ENCODE assay signal across 21 cellular contexts in the genomic region with DNA sequence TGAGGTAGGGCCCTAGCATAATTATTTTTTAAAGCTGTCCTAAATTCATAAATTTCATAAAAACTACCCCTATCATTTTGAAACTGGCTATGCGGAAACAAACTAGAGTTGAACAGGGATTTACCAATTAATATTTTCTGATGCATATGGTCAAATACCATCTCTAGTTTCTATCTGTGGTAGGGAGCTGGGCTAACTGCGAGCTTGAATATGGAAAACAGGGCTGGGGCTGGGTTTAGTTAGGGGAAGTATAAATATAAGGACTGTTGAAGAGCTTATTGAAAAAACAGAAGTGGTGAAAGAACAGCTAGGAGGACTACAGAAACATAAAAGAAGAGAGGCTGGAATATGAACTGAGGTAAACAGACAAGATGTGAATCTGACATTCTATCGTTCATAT.
DNase-seq lines count a peak whose midpoint lies in the region; ATAC-seq, FAIRE-seq and TF ChIP-seq lines count a peak whose summit lies in the region.
"Had no signal": no experiment of that assay in that cellular context is flagged by ENCODE, and none has a peak within 500 bp of the region (broad histone marks: within the 10 kb centered on the region; RNA-seq: fewer than 3 reads in every experiment).

No MANE protein-coding gene starts in this region.

- H3K27me3 ChIP-seq in CD4-positive, alpha-beta T cell (ENCODE audit: control insufficient read depth, insufficient read depth, low read length): no peaks in the 10 kb centered on the region
- H3K27me3 ChIP-seq in GM12878 (replicated peaks in 1 of 2; ENCODE audit: control insufficient read depth in 2 of 2, insufficient read depth in 2 of 2, low read length in 1 of 2) (no peaks in the 10 kb centered on the region), H7 (ENCODE audit: control insufficient read depth, insufficient read depth, low read length) (no peaks in the 10 kb centered on the region), breast epithelium (no peaks in the 10 kb centered on the region)
- H3K27me3 ChIP-seq: dorsolateral prefrontal cortex, tibial artery had no signal

- peak overlapping the region; percentile 49; the same call in 1 of the 2 replicates for H3K4me3 ChIP-seq in GM12878
- no peak overlapping the region for H3K4me3 ChIP-seq in H7 (ENCODE audit: insufficient read depth, low read depth, low read length)
- H3K4me3 ChIP-seq in breast epithelium: no peak overlapping the region
- H3K4me3 ChIP-seq: dorsolateral prefrontal cortex, K562, prostate gland, smooth muscle cell, tibial artery had no signal

- RAD21 ChIA-PET in GM12878 (lab: Charles Lee; ENCODE audit: unreplicated experiment): interaction anchor here (0.7 to 8.6 kb wide), 18 partner anchors 9 to 216 kb away, joined by 3 to 126 read pairs (median 5); a partner anchor contains a TSS

- no peak for TF ChIP-seq RAD21 in GM12878 (IDR thresholded peaks at IDR 0.05; ENCODE audit: insufficient read depth, low read depth, low read length)

- H3K36me3 Mint-ChIP-seq in CD4-positive, alpha-beta T cell (ENCODE audit: low read depth): peaks cover 2% of the 10 kb centered on the region

- ATAC-seq in CD4-positive, alpha-beta T cell (ENCODE audit: poor library complexity): no peak
- ATAC-seq in GM12878: peak; percentile 45
- ATAC-seq: K562, left ventricle myocardium superior had no signal

- no TSS peak for BruUV-seq in GM12878 (replicated peaks; lab: Mats Ljungman, UMichigan)

- TF ChIP-seq CTCF in CD4-positive, alpha-beta T cell (IDR thresholded peaks at IDR 0.05): no peak
- TF ChIP-seq CTCF in GM12878 (IDR thresholded peaks at IDR 0.05 in 2 of 3, conservative IDR thresholded peaks at IDR 0.05 in 1 of 3; ENCODE audit: control insufficient read depth in 2 of 3, extremely low read depth in 1 of 3, insufficient read depth in 1 of 3, low read depth in 3 of 3, low read length in 3 of 3) (no peak), breast epithelium (IDR thresholded peaks at IDR 0.05) (no peak)

- no peak overlapping the region for H2AFZ ChIP-seq in GM12878 (ENCODE audit: control insufficient read depth, low read depth, low read length)

- intact Hi-C loops in CD4-positive, alpha-beta T cell (cut with DNase I, micrococcal nuclease): no loop called here
- intact Hi-C loops in GM12878 (cut with micrococcal nuclease; ENCODE audit: unreplicated experiment): no loop called here
- intact Hi-C loops in breast epithelium (cut with DNase I; ENCODE audit: low total_unique reads): no loop called here

- H3K36me3 ChIP-seq in GM12878 (ENCODE audit: control insufficient read depth in 2 of 2, insufficient read depth in 2 of 2, low read length in 1 of 2): no peaks in the 10 kb centered on the region
- no peaks in the 10 kb centered on the region for H3K36me3 ChIP-seq in H7 (replicated peaks; ENCODE audit: control insufficient read depth, insufficient read depth, low read length)
- no peaks in the 10 kb centered on the region for H3K36me3 ChIP-seq in breast epithelium
- H3K36me3 ChIP-seq: prostate gland, tibial artery had no signal

- POLR2A ChIA-PET in CD4-positive, alpha-beta T cell (lab: Charles Lee): interaction anchor here (0.6 to 3.0 kb wide), 7 partner anchors 9 to 195 kb away, joined by 3 to 23 read pairs (median 4); a partner anchor contains a TSS
- POLR2A ChIA-PET in GM12878 (lab: Charles Lee): interaction anchor here (0.6 to 7.9 kb wide), 14 partner anchors 8 to 1640 kb away, joined by 3 to 95 read pairs (median 3); no protein-coding TSS in a partner anchor

- WGBS in GM12878 (ENCODE audit: insufficient coverage, insufficient replicate concordance, low lambda C conversion rate, missing lambda C conversion rate): 44% methylated on average over 3 of the region's 3 CpGs

- peak overlapping the region; percentile 88 for H3K27ac Mint-ChIP-seq in CD4-positive, alpha-beta T cell
- H3K27ac Mint-ChIP-seq: activated naive CD8-positive, alpha-beta T cell had no signal

- no peaks in the 10 kb centered on the region for H4K20me1 ChIP-seq in GM12878 (ENCODE audit: control insufficient read depth, insufficient read depth)

- H3K9ac ChIP-seq in GM12878 (ENCODE audit: control insufficient read depth, insufficient read depth, low read length): no peak overlapping the region

- no peak overlapping the region; the same call in 1 of the 2 replicates for H3K4me2 ChIP-seq in GM12878 (ENCODE audit: control insufficient read depth, insufficient read depth)
- H3K4me2 ChIP-seq: smooth muscle cell had no signal

- SMC1A ChIA-PET in GM12878 (lab: Charles Lee; ENCODE audit: uncharacterized antibody, unreplicated experiment): interaction anchor here (0.8 to 16.4 kb wide), 20 partner anchors 8 to 210 kb away, joined by 3 to 377 read pairs (median 4); a partner anchor contains a TSS

- in situ Hi-C loops in GM12878 (cut with MboI): no loop called here

- H3K4me1 Mint-ChIP-seq in CD4-positive, alpha-beta T cell (ENCODE audit: low read depth): peaks cover 59% of the 10 kb centered on the region

- CTCF ChIA-PET in CD4-positive, alpha-beta T cell (lab: Charles Lee): no interaction called here
- CTCF ChIA-PET in GM12878 (lab: Yijun Ruan, JAX): interaction anchor here (0.7 to 4.0 kb wide), 14 partner anchors 11 to 437 kb away, joined by 3 to 30 read pairs (median 4); no protein-coding TSS in a partner anchor

- no peaks in the 10 kb centered on the region for H3K9me3 Mint-ChIP-seq in CD4-positive, alpha-beta T cell

- H3K4me1 ChIP-seq in GM12878 (ENCODE audit: control insufficient read depth, insufficient read depth, low read length) (peaks cover 34% of the 10 kb centered on the region), breast epithelium (no peaks in the 10 kb centered on the region)
- H3K4me1 ChIP-seq: prostate gland, tibial artery had no signal

- no peak for TF ChIP-seq EP300 in GM12878 (IDR thresholded peaks at IDR 0.05; ENCODE audit: borderline replicate concordance in 1 of 2, control insufficient read depth in 1 of 2, low read depth in 2 of 2, low read length in 2 of 2)

- no peak overlapping the region for H3K4me3 Mint-ChIP-seq in CD4-positive, alpha-beta T cell
- H3K4me3 Mint-ChIP-seq: activated naive CD8-positive, alpha-beta T cell had no signal

- H3K27me3 Mint-ChIP-seq in CD4-positive, alpha-beta T cell: no peaks in the 10 kb centered on the region
- H3K27me3 Mint-ChIP-seq: activated naive CD8-positive, alpha-beta T cell had no signal

- no peak for DNase-seq in CD4-positive, alpha-beta T cell
- DNase-seq in GM19239 (ENCODE audit: insufficient read length, low spot score) (no peak), NOMO-1 treated with DMSO at 0.1 percent for 48 hours (lab: John Stamatoyannopoulos, UW; ENCODE audit: unreplicated experiment) (peak; percentile 77), GM12878 (ENCODE audit: low read depth, low spot score) (peak; percentile 56), H7 (no peak), breast epithelium (ENCODE audit: low spot score in 2 of 2) (no peak)
- DNase-seq in activated naive CD4-positive, alpha-beta T cell treated with anti-CD3 and anti-CD28 coated beads, Interleukin-2, amount 50 U/mL, for 16 hours: no peak
- DNase-seq in stimulated activated CD4-positive, alpha-beta T cell treated with anti-CD3 and anti-CD28 coated beads, Interleukin-1b, Interleukin-23, amount 100 ng/mL, for 48 hours: no peak
- DNase-seq: activated CD4-positive, alpha-beta T cell treated with anti-CD3 and anti-CD28 coated beads for 48 hours; dorsolateral prefrontal cortex; left ventricle myocardium superior; NCI-H1436; NCI-H345; NK-92 treated with Interleukin-12 subunit alpha and Interleukin-12 subunit beta, amount 100 ng/mL, for 24 hours; SHP77; tibial artery had no signal

- FAIRE-seq in GM19239 (lab: Jason Lieb, UNC) (peak; percentile 71), GM12878 (lab: Jason Lieb, UNC) (no peak)
- FAIRE-seq: bronchial epithelial cell, K562 had no signal

- no peak overlapping the region for H3K27ac ChIP-seq in CD4-positive, alpha-beta T cell (ENCODE audit: low read depth, low read length)
- H3K27ac ChIP-seq in GM12878 (ENCODE audit: control insufficient read depth, insufficient read depth) (peak overlapping the region; percentile 55), breast epithelium (no peak overlapping the region)
- H3K27ac ChIP-seq: dorsolateral prefrontal cortex, prostate gland, tibial artery had no signal

- no peaks in the 10 kb centered on the region for H3K79me2 ChIP-seq in GM12878 (ENCODE audit: control insufficient read depth, insufficient read depth, low read length)

- no peaks in the 10 kb centered on the region for H3K9me3 ChIP-seq in CD4-positive, alpha-beta T cell (ENCODE audit: control insufficient read depth, low read length)
- H3K9me3 ChIP-seq in GM12878 (replicated peaks; ENCODE audit: control insufficient read depth, insufficient read depth, low read length) (no peaks in the 10 kb centered on the region), breast epithelium (no peaks in the 10 kb centered on the region)
- H3K9me3 ChIP-seq: prostate gland, tibial artery had no signal

- TF ChIP-seq POLR2A in GM12878 (IDR thresholded peaks at IDR 0.05; ENCODE audit: low read depth, low read length): no peak
- no peak for TF ChIP-seq POLR2A in breast epithelium (IDR thresholded peaks at IDR 0.05)

TF ChIP-seq in GM12878, 131 proteins besides CTCF, POLR2A, EP300 and RAD21 (continues in another document):
- TF ChIP-seq RB1 (IDR thresholded peaks at IDR 0.05; ENCODE audit: borderline replicate concordance) (no peak), EGR1 (IDR thresholded peaks at IDR 0.05; ENCODE audit: borderline replicate concordance in 1 of 2, low read depth in 2 of 2, low read length in 2 of 2) (no peak), BCL11A (IDR thresholded peaks at IDR 0.05; ENCODE audit: low read depth, low read length) (peak; percentile 29; the same call in 1 of the 2 replicates), ZZZ3 (IDR thresholded peaks at IDR 0.05; ENCODE audit: control insufficient read depth, insufficient read length, low read depth) (no peak)
- TF ChIP-seq, protein P1, sequence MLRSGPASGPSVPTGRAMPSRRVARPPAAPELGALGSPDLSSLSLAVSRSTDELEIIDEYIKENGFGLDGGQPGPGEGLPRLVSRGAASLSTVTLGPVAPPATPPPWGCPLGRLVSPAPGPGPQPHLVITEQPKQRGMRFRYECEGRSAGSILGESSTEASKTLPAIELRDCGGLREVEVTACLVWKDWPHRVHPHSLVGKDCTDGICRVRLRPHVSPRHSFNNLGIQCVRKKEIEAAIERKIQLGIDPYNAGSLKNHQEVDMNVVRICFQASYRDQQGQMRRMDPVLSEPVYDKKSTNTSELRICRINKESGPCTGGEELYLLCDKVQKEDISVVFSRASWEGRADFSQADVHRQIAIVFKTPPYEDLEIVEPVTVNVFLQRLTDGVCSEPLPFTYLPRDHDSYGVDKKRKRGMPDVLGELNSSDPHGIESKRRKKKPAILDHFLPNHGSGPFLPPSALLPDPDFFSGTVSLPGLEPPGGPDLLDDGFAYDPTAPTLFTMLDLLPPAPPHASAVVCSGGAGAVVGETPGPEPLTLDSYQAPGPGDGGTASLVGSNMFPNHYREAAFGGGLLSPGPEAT (IDR thresholded peaks at IDR 0.05; ENCODE audit: low read depth): peak; percentile 53; the same call in 1 of the 2 replicates

Comparison
In these comparisons a context has a peak if more than half of its experiments do, and no peak if none do; other contexts are left out.
1. DNase-seq: peak in NOMO-1 treated with DMSO at 0.1 percent for 48 hours (single experiment) and GM12878 (single experiment); none in CD4-positive, alpha-beta T cell (0 of 10), GM19239 (single experiment), H7 (single experiment), breast epithelium (0 of 2), activated naive CD4-positive, alpha-beta T cell treated with anti-CD3 and anti-CD28 coated beads, Interleukin-2, amount 50 U/mL, for 16 hours (single experiment) and stimulated activated CD4-positive, alpha-beta T cell treated with anti-CD3 and anti-CD28 coated beads, Interleukin-1b, Interleukin-23, amount 100 ng/mL, for 48 hours (single experiment).